In genomic region chr1:2417083-2417832, GRCh38 we compare ENCODE assay signal across 14 cellular contexts. TPM values are rescaled to one million over a fixed set of nuclear protein-coding genes. Genes with fewer than 3 reads are reported as not detected.
DNase-seq lines count a peak whose midpoint lies in the region; ATAC-seq, FAIRE-seq and TF ChIP-seq lines count a peak whose summit lies in the region.
"Had no signal": no experiment of that assay in that cellular context is flagged by ENCODE, and none has a peak within 500 bp of the region (broad histone marks: within the 10 kb centered on the region; RNA-seq: fewer than 3 reads in every experiment).

No MANE protein-coding gene starts in this region.

- H3K4me2 ChIP-seq in A549, result no peak overlapping the region

- no peaks in the 10 kb centered on the region for H3K27me3 ChIP-seq in CD4-positive, alpha-beta memory T cell (ENCODE audit: insufficient read depth, low read length)
- peaks cover 56% of the 10 kb centered on the region for H3K27me3 ChIP-seq in lower lobe of right lung (ENCODE audit: low read depth)

- no peak overlapping the region for H3K4me3 ChIP-seq in A549
- H3K4me3 ChIP-seq in CD4-positive, alpha-beta memory T cell (ENCODE audit: low read length in 2 of 2), result peak overlapping the region in 1 of 2 donors; percentile 80
- H3K4me3 ChIP-seq in lower lobe of right lung, result no peak overlapping the region
- H3K4me3 ChIP-seq: MG63 had no signal

- WGBS in A549 (ENCODE audit: missing lambda C conversion rate), result 70% methylated on average over 3 of the region's 13 CpGs

- no peak for TF ChIP-seq RAD21 in A549 (conservative IDR thresholded peaks at IDR 0.05 in 1 of 2, IDR thresholded peaks at IDR 0.05 in 1 of 2)

- TF ChIP-seq CTCF in A549 (IDR thresholded peaks at IDR 0.05) (no peak), lower lobe of right lung (IDR thresholded peaks at IDR 0.05) (no peak)

- H3K4me1 ChIP-seq in A549 (peaks cover 10% of the 10 kb centered on the region), lower lobe of right lung (peaks cover 23% of the 10 kb centered on the region)
- H3K4me1 ChIP-seq in CD4-positive, alpha-beta memory T cell (ENCODE audit: insufficient read depth, low read length), result peaks cover 50% of the 10 kb centered on the region

- TF ChIP-seq EP300 in A549 (IDR thresholded peaks at IDR 0.05), result no peak

- peaks cover 17 to 48% (median 29%) of the 10 kb centered on the region in 4 donors for H3K4me1 Mint-ChIP-seq in CD4-positive, alpha-beta memory T cell
- peaks cover 37% of the 10 kb centered on the region for H3K4me1 Mint-ChIP-seq in activated CD8-positive, alpha-beta T cell treated with anti-CD3 and anti-CD28 coated beads, Interleukin-2, amount 10 ng/mL, durations not matched to agents 7 days and 5 days (ENCODE audit: low read depth)

- H3K9me3 Mint-ChIP-seq in CD4-positive, alpha-beta memory T cell, result peaks cover 0 to under 1% (median 0%) of the 10 kb centered on the region in 8 donors
- no peaks in the 10 kb centered on the region for H3K9me3 Mint-ChIP-seq in activated CD8-positive, alpha-beta T cell treated with anti-CD3 and anti-CD28 coated beads, Interleukin-2, amount 10 ng/mL, durations not matched to agents 7 days and 5 days (ENCODE audit: insufficient read depth)

- CTCF ChIA-PET in A549 (lab: Yijun Ruan, JAX), result interaction anchor here (0.6 to 7.2 kb wide), 6 partner anchors 51 to 370 kb away, joined by 3 to 63 read pairs (median 3); no protein-coding TSS in a partner anchor
- CTCF ChIA-PET in CD4-positive, alpha-beta memory T cell (lab: Charles Lee; ENCODE audit: partially characterized antibody), result interaction anchor here (2.0 to 4.2 kb wide), 3 partner anchors 107 to 168 kb away, joined by 9 to 85 read pairs (median 25); no protein-coding TSS in a partner anchor
- CTCF ChIA-PET in activated CD8-positive, alpha-beta T cell treated with anti-CD3 and anti-CD28 coated beads, Interleukin-2, amount 10 ng/mL, durations not matched to agents 7 days and 5 days (lab: Charles Lee), result interaction anchor here (1.6 to 2.0 kb wide), 2 partner anchors 13 to 130 kb away, joined by 5 to 8 read pairs; no protein-coding TSS in a partner anchor

- peak overlapping the region; percentile 78 to 93 (median 86) for H3K4me3 Mint-ChIP-seq in CD4-positive, alpha-beta memory T cell
- H3K4me3 Mint-ChIP-seq in activated CD8-positive, alpha-beta T cell treated with anti-CD3 and anti-CD28 coated beads, Interleukin-2, amount 10 ng/mL, durations not matched to agents 7 days and 5 days, result peak overlapping the region; percentile 88

- intact Hi-C loops in CD4-positive, alpha-beta memory T cell (cut with micrococcal nuclease), result no loop called here
- intact Hi-C loops in lower lobe of right lung (cut with DNase I), result no loop called here

- ATAC-seq in A549 (no peak), lower lobe of right lung (no peak)
- ATAC-seq in activated CD8-positive, alpha-beta T cell treated with anti-CD3 and anti-CD28 coated beads, Interleukin-2, amount 10 ng/mL, durations not matched to agents 7 days and 5 days, result no peak
- ATAC-seq in activated CD4-positive, CD25-positive, alpha-beta regulatory T cell treated with anti-CD3 and anti-CD28 coated beads, Interleukin-2, amount 50 U/mL, for 24 hours, result no peak
- ATAC-seq: sciatic nerve had no signal

- no peak for TF ChIP-seq POLR2A in A549 (IDR thresholded peaks at IDR 0.05; ENCODE audit: low read length)

- H3K9me3 ChIP-seq in A549, result no peaks in the 10 kb centered on the region
- no peaks in the 10 kb centered on the region for H3K9me3 ChIP-seq in CD4-positive, alpha-beta memory T cell (ENCODE audit: control insufficient read depth in 1 of 2, low read length in 2 of 2)
- no peaks in the 10 kb centered on the region for H3K9me3 ChIP-seq in lower lobe of right lung
- H3K9me3 ChIP-seq: MG63, neutrophil had no signal

- DNase-seq in A549 (ENCODE audit: low read depth in 1 of 2, low spot score in 1 of 2) (no peak), lower lobe of right lung (no peak), DMS79 treated with DMSO at 0.1 percent for 48 hours (lab: John Stamatoyannopoulos, UW) (no peak), SIG-M5 (lab: John Stamatoyannopoulos, UW) (no peak), NCI-H2227 (lab: John Stamatoyannopoulos, UW; ENCODE audit: unreplicated experiment) (no peak)
- peak in 1 of 5 donors; percentile 34 for DNase-seq in CD4-positive, alpha-beta memory T cell
- DNase-seq in activated CD8-positive, alpha-beta T cell treated with anti-CD3 and anti-CD28 coated beads, Interleukin-2, amount 10 ng/mL, durations not matched to agents 7 days and 5 days, result no peak
- DNase-seq: MG63; NCI-H2029; NCI-H524 treated with DMSO at 0.1 percent for 48 hours; stimulated activated CD4-positive, alpha-beta T cell treated with anti-CD3 and anti-CD28 coated beads, Interleukin-4, amount 100 ng/mL, for 24 hours had no signal

- no peak overlapping the region for H3K27ac ChIP-seq in A549
- H3K27ac ChIP-seq in CD4-positive, alpha-beta memory T cell (ENCODE audit: low read depth, low read length), result peak overlapping the region; percentile 84
- H3K27ac ChIP-seq in lower lobe of right lung, result peak overlapping the region; percentile 62
- H3K27ac ChIP-seq: neutrophil had no signal

- H3K36me3 Mint-ChIP-seq in CD4-positive, alpha-beta memory T cell, result peaks cover 0 to 7% of the 10 kb centered on the region in 2 donors
- H3K36me3 Mint-ChIP-seq in activated CD8-positive, alpha-beta T cell treated with anti-CD3 and anti-CD28 coated beads, Interleukin-2, amount 10 ng/mL, durations not matched to agents 7 days and 5 days (ENCODE audit: low read depth), result peaks cover 8% of the 10 kb centered on the region

- H3K27me3 Mint-ChIP-seq in CD4-positive, alpha-beta memory T cell, result no peaks in the 10 kb centered on the region
- no peaks in the 10 kb centered on the region for H3K27me3 Mint-ChIP-seq in activated CD8-positive, alpha-beta T cell treated with anti-CD3 and anti-CD28 coated beads, Interleukin-2, amount 10 ng/mL, durations not matched to agents 7 days and 5 days (ENCODE audit: low read depth)

- peak overlapping the region; percentile 76 to 99 (median 92) for H3K27ac Mint-ChIP-seq in CD4-positive, alpha-beta memory T cell
- H3K27ac Mint-ChIP-seq in activated CD8-positive, alpha-beta T cell treated with anti-CD3 and anti-CD28 coated beads, Interleukin-2, amount 10 ng/mL, durations not matched to agents 7 days and 5 days, result peak overlapping the region; percentile 94

- POLR2A ChIA-PET in A549 (lab: Yijun Ruan, JAX), result no interaction called here
- POLR2A ChIA-PET in CD4-positive, alpha-beta memory T cell (lab: Charles Lee; ENCODE audit: partially characterized antibody), result interaction anchor here (1.8 to 5.5 kb wide), 5 partner anchors 108 to 169 kb away, joined by 6 to 112 read pairs (median 36); partner anchors contain the start of genes PANK4, PRXL2B and TNFRSF14
- POLR2A ChIA-PET in activated CD8-positive, alpha-beta T cell treated with anti-CD3 and anti-CD28 coated beads, Interleukin-2, amount 10 ng/mL, durations not matched to agents 7 days and 5 days (lab: Charles Lee), result interaction anchor here (1.5 to 2.9 kb wide), 2 partner anchors 131 to 132 kb away, joined by 3 to 24 read pairs; no protein-coding TSS in a partner anchor

- no peak for FAIRE-seq in A549 (lab: Jason Lieb, UNC)

- H3K36me3 ChIP-seq in CD4-positive, alpha-beta memory T cell (ENCODE audit: insufficient read depth, low read length), result no peaks in the 10 kb centered on the region
- no peaks in the 10 kb centered on the region for H3K36me3 ChIP-seq in lower lobe of right lung
- H3K36me3 ChIP-seq: MG63, neutrophil had no signal

RNA-seq across cellular contexts. Expression of gene PEX10, which starts 4.9 kb away (rescaled TPM):
- polyA plus RNA-seq in A549 (2011; rRNA removed) (12.3 and 12.6 TPM in 2 replicates), A549 (2017; fragmentation: RNase III; extraction: RNeasy Plus Mini Kit Qiagen cat#74134 plus additional on column Dnase treatment) (20.2 to 22.1 TPM (median 20.7 TPM) in 3 replicates)
- polyA plus RNA-seq in A549 (2012; cell fraction: cytosol; rRNA removed), result 21.6 and 29.6 TPM in 2 replicates
- 26.0 and 36.7 TPM in 2 replicates for polyA plus RNA-seq in A549 (2012; cell fraction: nucleus; rRNA removed)
- polyA minus RNA-seq in A549 (2011; rRNA and poly(A)+ RNA removed), result 9.0 and 12.7 TPM in 2 replicates
- 10 to 100 TPM; 11.7 to 13.0 TPM for total RNA-seq in CD4-positive, alpha-beta memory T cell
- polyA plus RNA-seq in CD4-positive, alpha-beta memory T cell, result 1 to 10 TPM; 7.2 to 8.6 TPM
- total RNA-seq in activated CD8-positive, alpha-beta T cell treated with anti-CD3 and anti-CD28 coated beads, Interleukin-2, amount 10 ng/mL, durations not matched to agents 7 days and 5 days, result 10 to 100 TPM; 10.3 to 12.3 TPM
- total RNA-seq in lower lobe of right lung, result 12.4 TPM

RNA-seq across cellular contexts. Expression of gene RER1, which starts 25.6 kb away (rescaled TPM):
- 213 and 227 TPM in 2 replicates for polyA plus RNA-seq in A549 (2011; rRNA removed)
- 88.9 and 93.1 TPM in 2 replicates for polyA plus RNA-seq in A549 (2012; cell fraction: cytosol; rRNA removed)
- polyA plus RNA-seq in A549 (2012; cell fraction: nucleus; rRNA removed), result 63.3 and 196 TPM in 2 replicates
- polyA plus RNA-seq in A549 (2017; fragmentation: RNase III; extraction: RNeasy Plus Mini Kit Qiagen cat#74134 plus additional on column Dnase treatment), result 66.8 to 72.8 TPM (median 72.3 TPM) in 3 replicates
- 157 and 165 TPM in 2 replicates for polyA minus RNA-seq in A549 (2011; rRNA and poly(A)+ RNA removed)
- 100 to 1,000 TPM; 149 to 151 TPM for total RNA-seq in CD4-positive, alpha-beta memory T cell
- polyA plus RNA-seq in CD4-positive, alpha-beta memory T cell, result 100 to 1,000 TPM; 131 to 221 TPM
- 100 to 1,000 TPM; 148 to 151 TPM for total RNA-seq in activated CD8-positive, alpha-beta T cell treated with anti-CD3 and anti-CD28 coated beads, Interleukin-2, amount 10 ng/mL, durations not matched to agents 7 days and 5 days
- total RNA-seq in lower lobe of right lung, result 133 TPM

RNA-seq across cellular contexts. Expression of gene MORN1, which starts 25.9 kb away (rescaled TPM):
- 6.9 and 7.2 TPM in 2 replicates for polyA plus RNA-seq in A549 (2011; rRNA removed)
- 7.1 and 8.0 TPM in 2 replicates for polyA plus RNA-seq in A549 (2012; cell fraction: cytosol; rRNA removed)
- polyA plus RNA-seq in A549 (2012; cell fraction: nucleus; rRNA removed), result 11.6 and 14.2 TPM in 2 replicates
- polyA plus RNA-seq in A549 (2017; fragmentation: RNase III; extraction: RNeasy Plus Mini Kit Qiagen cat#74134 plus additional on column Dnase treatment), result 6.8 to 9.5 TPM (median 8.9 TPM) in 3 replicates
- polyA minus RNA-seq in A549 (2011; rRNA and poly(A)+ RNA removed), result 12.4 and 13.0 TPM in 2 replicates
- total RNA-seq in CD4-positive, alpha-beta memory T cell, result 10 to 100 TPM; 12.5 to 15.3 TPM
- 1 to 10 TPM; 1.9 to 2.2 TPM for polyA plus RNA-seq in CD4-positive, alpha-beta memory T cell
- total RNA-seq in activated CD8-positive, alpha-beta T cell treated with anti-CD3 and anti-CD28 coated beads, Interleukin-2, amount 10 ng/mL, durations not matched to agents 7 days and 5 days, result 1 to 10 TPM; 6.2 to 7.9 TPM
- total RNA-seq in lower lobe of right lung, result 13.4 TPM

RNA-seq across cellular contexts. Expression of gene PLCH2, which starts 58.8 kb away (rescaled TPM):
- 0.10 and 0.16 TPM in 2 replicates for polyA plus RNA-seq in A549 (2011; rRNA removed)
- 0.49 and 0.61 TPM in 2 replicates for polyA plus RNA-seq in A549 (2012; cell fraction: cytosol; rRNA removed)
- polyA plus RNA-seq in A549 (2012; cell fraction: nucleus; rRNA removed), result 1.8 and 2.8 TPM in 2 replicates
- 0.18 to 0.44 TPM (median 0.21 TPM) in 3 replicates for polyA plus RNA-seq in A549 (2017; fragmentation: RNase III; extraction: RNeasy Plus Mini Kit Qiagen cat#74134 plus additional on column Dnase treatment)
- 0.29 and 0.44 TPM in 2 replicates for polyA minus RNA-seq in A549 (2011; rRNA and poly(A)+ RNA removed)
- 10 to 100 TPM; 26.6 to 31.6 TPM for total RNA-seq in CD4-positive, alpha-beta memory T cell
- 1 to 10 TPM in 1 of 2 donors, not detected in 1; 2.0 TPM for polyA plus RNA-seq in CD4-positive, alpha-beta memory T cell
- 10 to 100 TPM in 1 of 2 experiments, 1 to 10 TPM in 1; 9.8 to 11.8 TPM for total RNA-seq in activated CD8-positive, alpha-beta T cell treated with anti-CD3 and anti-CD28 coated beads, Interleukin-2, amount 10 ng/mL, durations not matched to agents 7 days and 5 days
- 3.8 TPM for total RNA-seq in lower lobe of right lung

Comparison
In these comparisons a context has a peak if more than half of its experiments do, and no peak if none do; other contexts are left out.
1. H3K27ac ChIP-seq: peak in CD4-positive, alpha-beta memory T cell (single experiment) and lower lobe of right lung (single experiment); none in A549 (0 of 2).